ENCODE assay signal across 22 cellular contexts in the genomic region with DNA sequence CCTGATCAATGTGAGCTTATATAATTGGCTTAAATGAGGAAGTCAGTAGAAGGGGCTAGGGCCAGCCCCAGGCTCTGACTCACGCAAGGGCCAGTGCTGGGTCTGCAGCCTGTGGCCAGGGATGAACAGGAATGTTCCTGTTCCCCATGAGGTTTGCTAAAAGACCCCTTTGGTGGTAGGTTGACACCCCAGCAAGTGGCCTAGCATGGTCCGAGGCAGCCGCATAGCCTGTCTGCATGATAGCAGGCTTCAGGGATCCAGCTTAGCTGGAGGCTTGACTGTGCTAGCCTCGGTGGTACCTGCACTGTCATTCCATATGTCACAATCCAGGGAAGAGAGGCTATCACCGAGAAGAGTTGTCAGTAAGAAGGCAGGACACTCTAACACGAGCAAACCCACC. TPM values are rescaled to one million over a fixed set of nuclear protein-coding genes. Genes with fewer than 3 reads are reported as not detected.
"Had no signal": no experiment of that assay in that cellular context is flagged by ENCODE, and none has a peak within 500 bp of the region (broad histone marks: within the 10 kb centered on the region; RNA-seq: fewer than 3 reads in every experiment).

No MANE protein-coding gene starts in this region.

- H3K4me3 ChIP-seq: heart left ventricle, mucosa of descending colon, ovary, smooth muscle cell, suprapubic skin, thyroid gland had no signal

- H3K4me2 ChIP-seq: smooth muscle cell had no signal

- H3K27ac Mint-ChIP-seq: natural killer cell; stimulated activated effector memory CD8-positive, alpha-beta T cell treated with anti-CD3 and anti-CD28 coated beads, Interleukin-12 subunit alpha, Interleukin-12 subunit beta, amount 100 ng/mL, for 72 hours; type B pancreatic cell had no signal

- H3K27me3 ChIP-seq: heart left ventricle, ovary, suprapubic skin, thyroid gland had no signal

- H3K27me3 Mint-ChIP-seq: type B pancreatic cell had no signal

- ATAC-seq: esophagus mucosa; heart left ventricle; mucosa of descending colon; natural killer cell; right cardiac atrium; stimulated activated effector memory CD8-positive, alpha-beta T cell treated with anti-CD3 and anti-CD28 coated beads, Interleukin-12 subunit alpha, Interleukin-12 subunit beta, amount 100 ng/mL, for 72 hours; stimulated activated naive CD8-positive, alpha-beta T cell treated with anti-CD3 and anti-CD28 coated beads, Interleukin-15, Interleukin-2, amounts not matched to agents 100 U/mL and 50 U/mL, for 24 hours had no signal

- H3K9me3 ChIP-seq: ovary, suprapubic skin, thyroid gland had no signal

- H3K9me3 Mint-ChIP-seq: natural killer cell had no signal

- DNase-seq: effector memory CD4-positive, alpha-beta T cell; heart left ventricle; hippocampal formation; kidney glomerular epithelial cell; mammary epithelial cell; mucosa of descending colon; natural killer cell; ovary; right cardiac atrium; stimulated activated CD4-positive, alpha-beta T cell treated with anti-CD3 and anti-CD28 coated beads, Interleukin-4, amount 100 ng/mL, for 1 hour; stimulated activated CD8-positive, alpha-beta memory T cell treated with anti-CD3 and anti-CD28 coated beads, Interleukin-4, amount 100 ng/mL, for 48 hours; stimulated activated naive CD8-positive, alpha-beta T cell treated with anti-CD3 and anti-CD28 coated beads, Interleukin-15, Interleukin-2, amounts not matched to agents 100 U/mL and 50 U/mL, for 24 hours; thyroid gland had no signal

- H3K36me3 ChIP-seq: ovary had no signal

- H3K4me1 ChIP-seq: thyroid gland had no signal

- H3K27ac ChIP-seq: heart left ventricle, ovary, suprapubic skin, thyroid gland had no signal

- FAIRE-seq: endometrium, frontal cortex, urothelium cell line had no signal

- H3K4me3 Mint-ChIP-seq: natural killer cell; neural crest cell; stimulated activated effector memory CD8-positive, alpha-beta T cell treated with anti-CD3 and anti-CD28 coated beads, Interleukin-12 subunit alpha, Interleukin-12 subunit beta, amount 100 ng/mL, for 72 hours; type B pancreatic cell had no signal

RNA-seq across cellular contexts. Expression of gene C17orf67, which starts 56.7 kb away (rescaled TPM):
- total RNA-seq: smooth muscle cell had no signal
